9 cellular contexts compared by ENCODE assay signal in the genomic region with DNA sequence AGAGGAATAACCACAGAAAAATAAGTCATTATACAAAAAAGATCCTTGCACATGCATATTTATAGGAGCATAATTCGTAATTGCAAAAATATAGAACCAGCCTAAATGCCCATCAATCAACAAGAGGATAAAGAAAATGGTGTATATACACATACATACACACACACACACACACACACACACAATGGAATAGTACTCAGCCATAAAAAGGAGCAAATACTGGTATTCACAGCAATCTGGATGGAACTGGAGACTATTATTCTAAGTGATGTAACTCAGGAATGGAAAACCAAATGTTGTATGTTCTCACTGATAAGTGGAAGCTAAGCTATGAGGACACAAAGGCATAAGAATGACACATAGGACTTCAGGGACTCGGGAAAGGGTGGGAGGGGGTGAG.
"Had no signal": no experiment of that assay in that cellular context is flagged by ENCODE, and none has a peak within 500 bp of the region (broad histone marks: within the 10 kb centered on the region; RNA-seq: fewer than 3 reads in every experiment).

No MANE protein-coding gene starts in this region.

- DNase-seq: H9, KG1 had no signal

- FAIRE-seq: H1, H54, HepG2 had no signal

- ATAC-seq: GM23338, HCT116, HepG2 had no signal

- H3K9me3 Mint-ChIP-seq: GM23338 had no signal

- H3K27ac Mint-ChIP-seq: GM23338, H9, IgD-negative memory B cell had no signal

- H3K27ac ChIP-seq: HL-60 had no signal

- H3K4me3 ChIP-seq: GM23338 had no signal

- H3K4me2 ChIP-seq: GM23338 had no signal
